ENCODE assay signal across 8 cellular contexts in the genomic region with DNA sequence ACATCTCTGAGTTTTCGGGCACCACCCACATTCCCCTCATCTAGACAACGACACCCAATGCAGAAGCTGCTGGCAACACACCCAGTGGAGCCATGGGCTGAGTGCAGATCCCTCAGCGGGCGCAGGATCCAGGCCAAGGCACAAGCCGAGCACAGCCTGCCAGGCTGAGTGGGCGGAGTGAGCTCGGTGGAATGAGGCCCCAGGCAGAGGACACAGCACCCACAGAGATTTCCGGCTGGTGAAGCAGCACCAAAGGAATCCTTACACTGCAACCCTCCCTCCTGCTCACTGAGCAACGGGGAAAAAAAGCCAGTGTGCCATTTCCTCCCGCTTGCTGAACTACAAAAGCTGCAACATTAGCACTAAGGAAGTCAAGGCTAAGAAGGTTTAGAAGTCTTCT. TPM values are rescaled to one million over a fixed set of nuclear protein-coding genes. Genes with fewer than 3 reads are reported as not detected.
DNase-seq lines count a peak whose midpoint lies in the region; ATAC-seq lines count a peak whose summit lies in the region.

No MANE protein-coding gene starts in this region.

- H3K4me3 ChIP-seq in Jurkat, Clone E6-1 (ENCODE audit: low read length): peak overlapping the region; percentile 41
- no peak overlapping the region for H3K4me3 ChIP-seq in skin epidermis

- peak overlapping the region in 11 of 21 experiments; percentile 5 to 57 (median 23) for H3K27ac ChIP-seq in skin epidermis

- no peak for ATAC-seq in HG02763 (IDR thresholded peaks at IDR 0.05; ENCODE audit: unreplicated experiment)

- peak; percentile 94 for DNase-seq in Jurkat, Clone E6-1 (ENCODE audit: low read depth, low spot score)
- DNase-seq in activated T-cell treated with anti-CD3 and anti-CD28 coated beads, Interleukin-2, amount 50 U/mL, for 1 hour: peak; percentile 53
- peak; percentile 80 for DNase-seq in fibroblast of peridontal ligament (ENCODE audit: extremely low read depth)
- no peak for DNase-seq in NCI-H1048 (lab: John Stamatoyannopoulos, UW)
- no peak for DNase-seq in NCI-H146 (lab: John Stamatoyannopoulos, UW)
- no peak for DNase-seq in DMS114 treated with DMSO at 0.1 percent for 48 hours (lab: John Stamatoyannopoulos, UW; ENCODE audit: unreplicated experiment)

RNA-seq across cellular contexts. Expression of gene ZMAT3, which starts 34.2 kb away (rescaled TPM):
- 3.0 TPM for polyA plus RNA-seq in Jurkat, Clone E6-1 (2012; ENCODE audit: insufficient read depth, insufficient read length)

Comparison
In these comparisons a context has a peak if more than half of its experiments do, and no peak if none do; other contexts are left out.
1. DNase-seq: peak in Jurkat, Clone E6-1 (single experiment), activated T-cell treated with anti-CD3 and anti-CD28 coated beads, Interleukin-2, amount 50 U/mL, for 1 hour (single experiment) and fibroblast of peridontal ligament (single experiment); none in NCI-H1048 (single experiment), NCI-H146 (single experiment) and DMS114 treated with DMSO at 0.1 percent for 48 hours (single experiment).